8 cellular contexts compared by ENCODE assay signal in genomic region chr13:113863511-113864302, GRCh38. TPM values are rescaled to one million over a fixed set of nuclear protein-coding genes. Genes with fewer than 3 reads are reported as not detected.
DNase-seq lines count a peak whose midpoint lies in the region; ATAC-seq, FAIRE-seq and TF ChIP-seq lines count a peak whose summit lies in the region.

Gene GAS6, minus strand, starts transcription at chr13:113864076. Its CDS starts 156 bp downstream, at chr13:113863920.

- WGBS in H1 (ENCODE audit: extremely low coverage in 1 of 2, insufficient coverage in 1 of 2, insufficient read length in 1 of 2, insufficient replicate concordance in 2 of 2, low coverage in 1 of 2, low lambda C conversion rate in 2 of 2, missing lambda C conversion rate in 1 of 2), 2 experiments: 0% methylated on average over 26 of the region's 118 CpGs; no CpG with 5 or more reads in 1 of the 2 experiments

- H3K36me3 Mint-ChIP-seq in T-helper 17 cell (ENCODE audit: low read depth): no peaks in the 10 kb centered on the region
- peaks cover 4% of the 10 kb centered on the region for H3K36me3 Mint-ChIP-seq in memory B cell

- H2AFZ ChIP-seq in HCT116 (ENCODE audit: low read depth, low read length, poor library complexity, severe bottlenecking) (peak within 1 kb of the TSS; percentile 86), H1 (ENCODE audit: low read length) (peak within 1 kb of the TSS; percentile 96; the same call in 1 of the 2 replicates)

- BruUV-seq in HCT116 (replicated peaks; lab: Mats Ljungman, UMichigan): no TSS peak

- TF ChIP-seq CTCF in HCT116 (IDR thresholded peaks at IDR 0.05 in 2 of 3, conservative IDR thresholded peaks at IDR 0.05 in 1 of 3; ENCODE audit: borderline replicate concordance in 1 of 3, insufficient read depth in 1 of 3, low read depth in 2 of 3, low read length in 2 of 3): no peak
- no peak for TF ChIP-seq CTCF in H1 (IDR thresholded peaks at IDR 0.05; ENCODE audit: control extremely low read depth in 1 of 3, insufficient read depth in 1 of 3, low read depth in 1 of 3, low read length in 3 of 3)

- H4K91ac ChIP-seq in H1 (replicated peaks; ENCODE audit: insufficient read length, low read length): peak within 1 kb of the TSS; percentile 62

- H3K4me3 ChIP-seq in HCT116 (replicated peaks in 1 of 2; ENCODE audit: low read depth in 1 of 2, low read length in 2 of 2) (peak within 1 kb of the TSS; percentile 57 to 76), H1 (ENCODE audit: extremely low read depth in 1 of 4, insufficient read depth in 2 of 4, low read depth in 3 of 4, low read length in 4 of 4) (peak within 1 kb of the TSS; percentile 47 to 75 (median 52))

- no peak within 1 kb of the TSS for H3K23ac ChIP-seq in H1 (ENCODE audit: insufficient read length)

- no peak within 1 kb of the TSS for H3K4ac ChIP-seq in H1 (replicated peaks; ENCODE audit: insufficient read length, low read depth, low read length)

- no peaks in the 10 kb centered on the region for H3K9me2 ChIP-seq in HCT116 (ENCODE audit: insufficient read depth)

- peaks cover 46% of the 10 kb centered on the region for H3K27me3 Mint-ChIP-seq in T-helper 17 cell
- H3K27me3 Mint-ChIP-seq in memory B cell: peaks cover 37% of the 10 kb centered on the region

- RAD21 ChIA-PET in HCT116 (lab: Charles Lee; ENCODE audit: low non-redundant PET in 1 of 2, low total read pairs in 2 of 2, uncharacterized antibody in 2 of 2, unreplicated experiment in 2 of 2): no interaction called here

- H3K27ac ChIP-seq in HCT116 (ENCODE audit: low read depth, low read length) (peak within 1 kb of the TSS; percentile 70), H1 (ENCODE audit: low read depth, low read length) (no peak within 1 kb of the TSS), temporal lobe (ENCODE audit: low read depth, low read length) (peak within 1 kb of the TSS; percentile 9)

- H3K4me1 Mint-ChIP-seq in T-helper 17 cell (peaks cover 14% of the 10 kb centered on the region), memory B cell (peaks cover 17% of the 10 kb centered on the region)

- POLR2A ChIA-PET in HCT116 (lab: Charles Lee) (no interaction called here), H1 (lab: Charles Lee; ENCODE audit: partially characterized antibody) (no interaction called here)

- H3K4me3 Mint-ChIP-seq in T-helper 17 cell (peak within 1 kb of the TSS; percentile 83), memory B cell (peak within 1 kb of the TSS; percentile 82)

- H4K8ac ChIP-seq in H1 (ENCODE audit: extremely low read depth, insufficient read depth, low read length): peak within 1 kb of the TSS; percentile 53

- H4K20me1 ChIP-seq in HCT116 (ENCODE audit: insufficient read depth) (no peaks in the 10 kb centered on the region), H1 (replicated peaks in 1 of 2; ENCODE audit: control insufficient read depth in 1 of 2, insufficient read depth in 2 of 2, low read length in 2 of 2) (peaks cover 0 to 3% of the 10 kb centered on the region in 2 experiments)

- TF ChIP-seq EP300 in H1 (IDR thresholded peaks at IDR 0.05; ENCODE audit: borderline replicate concordance in 1 of 2, low read depth in 2 of 2, low read length in 2 of 2): no peak

- CTCF ChIA-PET in HCT116 (lab: Charles Lee) (interaction anchor here (0.8 kb wide), 1 partner anchor 84 kb away, joined by 3 read pairs; no protein-coding TSS in a partner anchor), H1 (lab: Charles Lee; ENCODE audit: partially characterized antibody) (no interaction called here)

- no peaks in the 10 kb centered on the region; the same call in 1 of the 2 replicates for H3K79me1 ChIP-seq in H1 (ENCODE audit: low read depth, low read length)

- H2BK5ac ChIP-seq in H1 (ENCODE audit: low read depth, low read length): no peak within 1 kb of the TSS

- no peak within 1 kb of the TSS for H2BK15ac ChIP-seq in H1 (ENCODE audit: low read length)

- H3K4me1 ChIP-seq in HCT116 (ENCODE audit: control insufficient read depth in 1 of 2, insufficient read depth in 2 of 2, low read length in 2 of 2): peaks cover 10 to 39% of the 10 kb centered on the region in 2 experiments
- H3K4me1 ChIP-seq in H1 (replicated peaks in 1 of 4; ENCODE audit: control insufficient read depth in 3 of 4, insufficient read depth in 4 of 4, low read length in 3 of 4): peaks cover 16 to 44% (median 30%) of the 10 kb centered on the region in 4 experiments

- H3K18ac ChIP-seq in H1 (ENCODE audit: extremely low read depth, low read length): peak within 1 kb of the TSS; percentile 95

- H2BK20ac ChIP-seq in H1 (ENCODE audit: low read length): no peak within 1 kb of the TSS

- H3K27ac Mint-ChIP-seq in T-helper 17 cell (no peak within 1 kb of the TSS), memory B cell (no peak within 1 kb of the TSS)

- DNase-seq in CD1c-positive myeloid dendritic cell (ENCODE audit: extremely low spot score) (peak; percentile 42), HCT116 (ENCODE audit: low read depth, low spot score) (no peak), T-helper 17 cell (no peak), H1 (ENCODE audit: low read depth in 1 of 2, low spot score in 2 of 2) (peak in 1 of 2 experiments; percentile 65), memory B cell (ENCODE audit: low spot score in 2 of 2) (peak in 1 of 2 donors; percentile 39)

- H3K9me3 Mint-ChIP-seq in memory B cell: peaks cover 6% of the 10 kb centered on the region

- intact Hi-C loops in HCT116 (cut with micrococcal nuclease): no loop called here

- H3K79me2 ChIP-seq in HCT116 (ENCODE audit: insufficient read depth, low read length) (peaks cover 47% of the 10 kb centered on the region), H1 (ENCODE audit: control insufficient read depth in 1 of 2, insufficient read depth in 2 of 2, low read length in 2 of 2) (peaks cover 6 to 8% of the 10 kb centered on the region in 2 experiments)

- H3K4me2 ChIP-seq in HCT116 (ENCODE audit: low read length) (peak within 1 kb of the TSS; percentile 97), H1 (ENCODE audit: insufficient read depth in 1 of 2, low read depth in 2 of 2, low read length in 2 of 2) (peak within 1 kb of the TSS; percentile 62 to 91)

- H3K9me3 ChIP-seq in HCT116 (ENCODE audit: control insufficient read depth in 1 of 2, insufficient read depth in 1 of 2, low read depth in 1 of 2, low read length in 2 of 2) (peaks cover 0 to under 1% of the 10 kb centered on the region in 2 experiments; a peak in 1 of 4 replicates), T-helper 17 cell (ENCODE audit: control insufficient read depth, low read length, poor library complexity, severe bottlenecking) (no peaks in the 10 kb centered on the region), H1 (ENCODE audit: insufficient read depth in 2 of 2, low read depth in 1 of 2, low read length in 1 of 2) (0 out of 4 replicates have a peak, but pooled peaks cover 0 to 2% of the 10 kb centered on the region in 2 experiments)

- peak within 1 kb of the TSS; percentile 66 for H3K9ac ChIP-seq in HCT116 (ENCODE audit: low read length)
- peak within 1 kb of the TSS; percentile 8 to 69 (median 34); a peak in 5 of 7 replicates for H3K9ac ChIP-seq in H1 (replicated peaks in 1 of 4; ENCODE audit: extremely low read depth in 1 of 4, low read depth in 3 of 4, low read length in 3 of 4)

- peak within 1 kb of the TSS; percentile 52 for H3K56ac ChIP-seq in H1 (replicated peaks; ENCODE audit: insufficient read length, low read depth, low read length)

- no peak within 1 kb of the TSS for H3K14ac ChIP-seq in H1 (ENCODE audit: insufficient read length)

- H3K27me3 ChIP-seq in HCT116 (ENCODE audit: insufficient read depth, low read length): no peaks in the 10 kb centered on the region
- peaks cover 0 to 27% (median 18%) of the 10 kb centered on the region in 4 experiments; a peak in 6 of 7 replicates for H3K27me3 ChIP-seq in H1 (replicated peaks in 1 of 4; ENCODE audit: control insufficient read depth in 3 of 4, extremely low read depth in 1 of 4, insufficient read depth in 3 of 4, low read length in 3 of 4)

- H3K23me2 ChIP-seq in H1 (ENCODE audit: low read depth, low read length): peaks cover 3% of the 10 kb centered on the region

- no peak for TF ChIP-seq RAD21 in HCT116 (IDR thresholded peaks at IDR 0.05; ENCODE audit: low read depth)
- peak in 1 of 2 experiments; percentile 4; a peak in 1 of 4 replicates for TF ChIP-seq RAD21 in H1 (IDR thresholded peaks at IDR 0.05 in 1 of 2, conservative IDR thresholded peaks at IDR 0.05 in 1 of 2; ENCODE audit: low read depth in 2 of 2, low read length in 2 of 2)

- no peak within 1 kb of the TSS for H2BK120ac ChIP-seq in H1 (replicated peaks; ENCODE audit: low read depth, low read length)

- peak within 1 kb of the TSS; percentile 75; the same call in 1 of the 2 replicates for H2BK12ac ChIP-seq in H1 (ENCODE audit: low read depth, low read length)

- TF ChIP-seq POLR2A in HCT116 (IDR thresholded peaks at IDR 0.05; ENCODE audit: borderline replicate concordance, extremely low read depth, insufficient read depth, insufficient read length) (no peak), H1 (IDR thresholded peaks at IDR 0.05; ENCODE audit: control extremely low read depth in 1 of 2, low read depth in 2 of 2, low read length in 2 of 2) (no peak)

- no peak within 1 kb of the TSS for H2AK5ac ChIP-seq in H1 (ENCODE audit: low read depth, low read length)

- peaks cover 0 to 10% of the 10 kb centered on the region in 2 experiments; a peak in 1 of 4 replicates for H3K36me3 ChIP-seq in HCT116 (ENCODE audit: control insufficient read depth in 1 of 2, insufficient read depth in 2 of 2, low read length in 2 of 2)
- no peaks in the 10 kb centered on the region; a peak in 2 of 8 replicates for H3K36me3 ChIP-seq in H1 (ENCODE audit: control insufficient read depth in 2 of 4, insufficient read depth in 4 of 4, low read length in 3 of 4)

- peak within 1 kb of the TSS; percentile 36 for H4K5ac ChIP-seq in H1 (ENCODE audit: insufficient read length, low read depth, low read length)

- no peak for FAIRE-seq in H1 (lab: Jason Lieb, UNC)

- peak; percentile 65 for ATAC-seq in HCT116
- peak; percentile 56 for ATAC-seq in T-helper 17 cell
- peak; percentile 53 for ATAC-seq in memory B cell (ENCODE audit: low read depth)
- ATAC-seq in GM19455 (IDR thresholded peaks at IDR 0.05; ENCODE audit: unreplicated experiment): no peak
- no peak for ATAC-seq in GM19467 (IDR thresholded peaks at IDR 0.05; ENCODE audit: unreplicated experiment)

TF ChIP-seq in HCT116, 20 proteins besides CTCF, POLR2A, EP300 and RAD21 (continues in another document):
- no peak for TF ChIP-seq SIN3A (IDR thresholded peaks at IDR 0.05; ENCODE audit: low read depth)

TF ChIP-seq in H1, 55 proteins besides CTCF, POLR2A, EP300 and RAD21 (continues in another document):
- TF ChIP-seq BRCA1 (IDR thresholded peaks at IDR 0.05; ENCODE audit: low read depth, low read length): no peak

RNA-seq across cellular contexts. Expression of gene GAS6, which starts in this region (rescaled TPM):
- total RNA-seq in HCT116 (2021; ENCODE audit: unreplicated experiment) (49.4 TPM), T-helper 17 cell (1 to 10 TPM; 2.2 to 3.8 TPM), temporal lobe (21.1 TPM)
- 48.8 and 55.5 TPM in 2 replicates for polyA plus RNA-seq in HCT116 (2012)
- 18.4 and 18.6 TPM in 2 replicates for total RNA-seq in H1 (2021; fragmentation: NEBNext Ultra II Directional; extraction: Animal tissue kit (Norgen Biotek cat#: 25700))
- polyA plus RNA-seq in H1 (2011; rRNA removed): 31.0 and 37.3 TPM in 2 replicates
- 33.1 TPM for polyA plus RNA-seq in H1 (2011; cell fraction: cytosol; rRNA removed)
- 60.3 TPM for polyA plus RNA-seq in H1 (2011; cell fraction: nucleus; rRNA removed)
- polyA plus RNA-seq in H1 (2012, experiment 1 of 2): 17.9 to 34.8 TPM (median 30.9 TPM) in 4 replicates
- 18.3 TPM for polyA plus RNA-seq in H1 (2012, experiment 2 of 2)
- 11.4 TPM for polyA plus RNA-seq in H1 (2013, experiment 1 of 2)
- polyA plus RNA-seq in H1 (2013, experiment 2 of 2): 10.5 TPM
- polyA minus RNA-seq in H1 (2011; rRNA and poly(A)+ RNA removed): 6.4 and 7.4 TPM in 2 replicates
- polyA minus RNA-seq in H1 (2011; cell fraction: cytosol; rRNA and poly(A)+ RNA removed): 11.8 TPM
- polyA minus RNA-seq in H1 (2011; cell fraction: nucleus; rRNA and poly(A)+ RNA removed): 13.8 TPM

Comparison
In these comparisons a context has a peak if more than half of its experiments do, and no peak if none do; other contexts are left out.
1. ATAC-seq: peak in HCT116 (single experiment), T-helper 17 cell (single experiment) and memory B cell (single experiment); none in GM19455 (single experiment) and GM19467 (single experiment).